8 cellular contexts compared by ENCODE assay signal in the genomic region with DNA sequence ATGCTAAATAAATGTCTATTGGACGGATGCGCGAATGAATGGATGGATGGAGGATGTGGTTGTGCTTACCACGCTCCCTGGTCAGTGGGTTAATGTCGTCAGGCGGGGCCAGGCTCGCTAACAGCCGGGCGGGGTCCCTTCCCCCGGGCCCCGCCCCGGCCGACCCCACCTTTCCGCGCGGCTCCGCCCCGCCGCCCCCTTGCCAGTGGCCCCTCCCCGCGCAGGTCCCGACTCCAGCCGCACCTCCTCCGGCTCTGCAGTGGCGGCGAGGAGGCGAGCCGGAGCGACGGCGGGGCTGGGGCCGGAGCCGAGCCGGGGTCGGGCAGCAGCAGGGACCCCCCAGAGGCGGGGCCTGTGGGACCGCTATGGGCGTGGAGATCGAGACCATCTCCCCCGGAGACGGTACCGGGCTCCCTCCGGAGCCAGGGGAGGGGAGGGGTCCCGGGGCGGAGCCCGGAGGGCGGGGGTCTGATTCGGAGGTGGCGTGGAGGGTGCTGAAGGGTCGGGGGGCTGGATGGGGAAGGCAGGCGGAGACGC. TPM values are rescaled to one million over a fixed set of nuclear protein-coding genes. Genes with fewer than 3 reads are reported as not detected.
DNase-seq lines count a peak whose midpoint lies in the region; ATAC-seq and TF ChIP-seq lines count a peak whose summit lies in the region.

A gene (plus strand): TSS at position 257 of the 537 bp plus-strand sequence. CDS start 109 bp downstream, at position 366.

- H2BK15ac ChIP-seq in mesenchymal stem cell (ENCODE audit: low read depth, poor library complexity, severe bottlenecking): peak within 1 kb of the TSS; percentile 16

- no peaks in the 10 kb centered on the region for H3K36me3 ChIP-seq in effector memory CD4-positive, alpha-beta T cell (ENCODE audit: control insufficient read depth, insufficient read depth, low read length)
- H3K36me3 ChIP-seq in mesenchymal stem cell (ENCODE audit: control insufficient read depth in 1 of 2, insufficient read depth in 2 of 2, low read depth in 1 of 2, low read length in 2 of 2): peaks cover 0 to 8% of the 10 kb centered on the region in 2 experiments

- H3K4me3 ChIP-seq in GM12865 (ENCODE audit: low read depth, low read length) (peak within 1 kb of the TSS; percentile 70), mesenchymal stem cell (ENCODE audit: insufficient read depth in 1 of 2, low read depth in 1 of 2, low read length in 2 of 2) (peak within 1 kb of the TSS; percentile 65 to 77)
- H3K4me3 ChIP-seq in effector memory CD4-positive, alpha-beta T cell (ENCODE audit: insufficient read depth, low read depth, low read length, poor library complexity, severe bottlenecking): peak within 1 kb of the TSS; percentile 64

- peaks cover 18% of the 10 kb centered on the region for H3K4me1 ChIP-seq in effector memory CD4-positive, alpha-beta T cell (ENCODE audit: control insufficient read depth, insufficient read depth, low read length, poor library complexity, severe bottlenecking)
- peaks cover 6% of the 10 kb centered on the region for H3K4me1 ChIP-seq in mesenchymal stem cell (ENCODE audit: control insufficient read depth, insufficient read depth, low read depth, low read length)

- H2AFZ ChIP-seq in mesenchymal stem cell (ENCODE audit: low read depth, low read length): peak within 1 kb of the TSS; percentile 76

- H3K9me3 ChIP-seq in effector memory CD4-positive, alpha-beta T cell (ENCODE audit: control insufficient read depth, low read length): no peaks in the 10 kb centered on the region
- H3K9me3 ChIP-seq in mesenchymal stem cell (ENCODE audit: control insufficient read depth, low read length): no peaks in the 10 kb centered on the region

- H3K4me2 ChIP-seq in mesenchymal stem cell (ENCODE audit: low read length, poor library complexity, severe bottlenecking): peak within 1 kb of the TSS; percentile 87

- peak within 1 kb of the TSS; percentile 18 for H3K27ac ChIP-seq in effector memory CD4-positive, alpha-beta T cell (ENCODE audit: insufficient read depth, low read length, poor library complexity, severe bottlenecking)
- H3K27ac ChIP-seq in mesenchymal stem cell (ENCODE audit: low read length, poor library complexity, severe bottlenecking): no peak within 1 kb of the TSS

- peaks cover 15% of the 10 kb centered on the region for H3K27me3 ChIP-seq in effector memory CD4-positive, alpha-beta T cell (replicated peaks; ENCODE audit: control insufficient read depth, insufficient read depth, low read length, poor library complexity, severe bottlenecking)
- no peaks in the 10 kb centered on the region for H3K27me3 ChIP-seq in mesenchymal stem cell (ENCODE audit: control insufficient read depth in 1 of 2, insufficient read depth in 1 of 2, low read length in 2 of 2)

- TF ChIP-seq CTCF in GM12865 (IDR thresholded peaks at IDR 0.05; ENCODE audit: insufficient read depth, low read depth, low read length, missing control alignments): no peak

- no peak within 1 kb of the TSS for H2AK5ac ChIP-seq in mesenchymal stem cell (ENCODE audit: low read length, severe bottlenecking)

- no peak within 1 kb of the TSS for H4K91ac ChIP-seq in mesenchymal stem cell (ENCODE audit: low read length)

- H3K4ac ChIP-seq in mesenchymal stem cell (ENCODE audit: low read depth in 1 of 2, low read length in 2 of 2): peak within 1 kb of the TSS in 1 of 2 experiments; percentile 32

- H3K23ac ChIP-seq in mesenchymal stem cell (ENCODE audit: low read length in 2 of 2): no peak within 1 kb of the TSS

- no peak within 1 kb of the TSS for H2BK12ac ChIP-seq in mesenchymal stem cell (ENCODE audit: low read length in 2 of 2)

- peaks cover 8% of the 10 kb centered on the region for H3K79me1 ChIP-seq in mesenchymal stem cell (replicated peaks; ENCODE audit: low read length, poor library complexity, severe bottlenecking)

- no peak within 1 kb of the TSS for H4K8ac ChIP-seq in mesenchymal stem cell (ENCODE audit: low read length)

- no peak within 1 kb of the TSS for H2BK5ac ChIP-seq in mesenchymal stem cell (ENCODE audit: low read depth, low read length, poor library complexity, severe bottlenecking)

- peak within 1 kb of the TSS; percentile 58 for H3K9ac ChIP-seq in mesenchymal stem cell (ENCODE audit: low read length)

- ATAC-seq in HG03342 (IDR thresholded peaks at IDR 0.05; ENCODE audit: unreplicated experiment): no peak
- no peak for ATAC-seq in GM18858 (IDR thresholded peaks at IDR 0.05; ENCODE audit: unreplicated experiment)

- 0% methylated on average over 45 of the region's 52 CpGs for WGBS in mesenchymal stem cell

- DNase-seq in GM12865 (ENCODE audit: low read depth) (peak; percentile 69), NCI-H1930 (lab: John Stamatoyannopoulos, UW) (peak; percentile 58 to 59), mesenchymal stem cell (peak; percentile 58)
- DNase-seq in activated CD4-positive, alpha-beta T cell treated with anti-CD3 and anti-CD28 coated beads, Interleukin-2, amount 50 U/mL, for 4 hours: peak; percentile 21 to 26
- peak; percentile 40 to 55 (median 49) for DNase-seq in effector memory CD4-positive, alpha-beta T cell
- DNase-seq in stimulated activated CD8-positive, alpha-beta memory T cell treated with anti-CD3 and anti-CD28 coated beads, Interleukin-15, amount 100 ng/mL, for 48 hours (ENCODE audit: low read depth in 2 of 2): peak; percentile 45 to 60

- H2BK120ac ChIP-seq in mesenchymal stem cell (ENCODE audit: low read depth, low read length): peak within 1 kb of the TSS; percentile 77

- no peak within 1 kb of the TSS for H3K14ac ChIP-seq in mesenchymal stem cell (ENCODE audit: low read length in 2 of 2)

- H3K18ac ChIP-seq in mesenchymal stem cell (ENCODE audit: low read depth in 1 of 2, low read length in 2 of 2): no peak within 1 kb of the TSS

RNA-seq across cellular contexts. Expression of the gene that starts here (rescaled TPM):
- polyA plus RNA-seq in mesenchymal stem cell (2013, experiment 1 of 2): 11.5 TPM
- 12.6 TPM for polyA plus RNA-seq in mesenchymal stem cell (2013, experiment 2 of 2)
